Comparison of ENCODE assay signal across 32 cellular contexts in genomic region chr17:27754549-27754948, GRCh38. TPM values are rescaled to one million over a fixed set of nuclear protein-coding genes. Genes with fewer than 3 reads are reported as not detected.
"Had no signal": no experiment of that assay in that cellular context is flagged by ENCODE, and none has a peak within 500 bp of the region (broad histone marks: within the 10 kb centered on the region; RNA-seq: fewer than 3 reads in every experiment).

No MANE protein-coding gene starts in this region.

- H3K27me3 ChIP-seq: colonic mucosa, esophagus squamous epithelium, heart right ventricle, neutrophil, right lobe of liver, suprapubic skin, transverse colon, vagina had no signal

- H3K9me3 Mint-ChIP-seq: immature natural killer cell; memory B cell; mesothelial cell of epicardium; naive B cell; natural killer cell treated with Interleukin-12 subunit alpha and Interleukin-12 subunit beta and Interleukin-15 and Interleukin-18, amount 100 ng/mL, for 72 hours; neural crest cell; stimulated activated naive CD8-positive, alpha-beta T cell treated with anti-CD3 and anti-CD28 coated beads, Interleukin-15, amount 100 ng/mL, for 72 hours had no signal

- H3K27ac ChIP-seq: colonic mucosa, esophagus squamous epithelium, heart right ventricle, neutrophil, parathyroid adenoma, right lobe of liver, suprapubic skin, transverse colon, vagina had no signal

- H3K9me3 ChIP-seq: colonic mucosa, esophagus squamous epithelium, heart right ventricle, mucosa of descending colon, neutrophil, right lobe of liver, suprapubic skin, transverse colon, vagina had no signal

- H3K4me1 Mint-ChIP-seq: immature natural killer cell; memory B cell; mesothelial cell of epicardium; naive B cell; neural crest cell; stimulated activated naive CD8-positive, alpha-beta T cell treated with anti-CD3 and anti-CD28 coated beads, Interleukin-15, amount 100 ng/mL, for 72 hours had no signal

- FAIRE-seq: endometrium, small intestine had no signal

- H3K36me3 ChIP-seq: colonic mucosa, esophagus squamous epithelium, heart right ventricle, neutrophil, right lobe of liver, suprapubic skin, transverse colon, vagina had no signal

- ATAC-seq: heart right ventricle; mucosa of descending colon; natural killer cell treated with Interleukin-12 subunit alpha and Interleukin-12 subunit beta and Interleukin-15 and Interleukin-18, amount 100 ng/mL, for 72 hours; right lobe of liver; stimulated activated naive CD8-positive, alpha-beta T cell treated with anti-CD3 and anti-CD28 coated beads, Interleukin-15, amount 100 ng/mL, for 72 hours had no signal

- H3K27ac Mint-ChIP-seq: immature natural killer cell; memory B cell; mesothelial cell of epicardium; naive B cell; natural killer cell treated with Interleukin-12 subunit alpha and Interleukin-12 subunit beta and Interleukin-15 and Interleukin-18, amount 100 ng/mL, for 72 hours; progenitor cell of endocrine pancreas had no signal

- H3K4me1 ChIP-seq: colonic mucosa, heart right ventricle, parathyroid adenoma, right lobe of liver, transverse colon, vagina had no signal

- H3K79me2 ChIP-seq: parathyroid adenoma had no signal

- H3K9ac ChIP-seq: parathyroid adenoma had no signal

- H3K36me3 Mint-ChIP-seq: immature natural killer cell; memory B cell; mesothelial cell of epicardium; naive B cell; natural killer cell treated with Interleukin-12 subunit alpha and Interleukin-12 subunit beta and Interleukin-15 and Interleukin-18, amount 100 ng/mL, for 72 hours had no signal

- H3K4me3 ChIP-seq: colonic mucosa, esophagus squamous epithelium, heart right ventricle, lung, mucosa of descending colon, right lobe of liver, suprapubic skin, transverse colon, vagina had no signal

- DNase-seq: colonic mucosa; dermis blood vessel endothelial cell; effector memory CD4-positive, alpha-beta T cell; erythroblast; esophagus squamous epithelium; foreskin melanocyte; glutamatergic neuron; heart right ventricle; hypothalamus; immature natural killer cell; islet precursor cell; naive B cell; small intestine; stimulated activated CD4-positive, alpha-beta T cell treated with anti-CD3 and anti-CD28 coated beads, Interleukin-15, amount 100 ng/mL, for 24 hours; stimulated activated CD4-positive, alpha-beta T cell treated with anti-CD3 and anti-CD28 coated beads, Interleukin-4, amount 100 ng/mL, for 1 hour; stimulated activated CD8-positive, alpha-beta memory T cell treated with anti-CD3 and anti-CD28 coated beads, Interleukin-4, amount 100 ng/mL, for 48 hours; stimulated activated naive CD4-positive, alpha-beta T cell; stimulated activated naive CD8-positive, alpha-beta T cell treated with anti-CD3 and anti-CD28 coated beads, Interleukin-15, amount 100 ng/mL, for 72 hours; transverse colon had no signal

- H3K4me3 Mint-ChIP-seq: immature natural killer cell; memory B cell; mesothelial cell of epicardium; natural killer cell treated with Interleukin-12 subunit alpha and Interleukin-12 subunit beta and Interleukin-15 and Interleukin-18, amount 100 ng/mL, for 72 hours; neural crest cell; stimulated activated naive CD8-positive, alpha-beta T cell treated with anti-CD3 and anti-CD28 coated beads, Interleukin-15, amount 100 ng/mL, for 72 hours had no signal

- H2AFZ ChIP-seq: parathyroid adenoma had no signal

RNA-seq across cellular contexts. Expression of gene NOS2, which starts 45.8 kb away (rescaled TPM):
- total RNA-seq: natural killer cell treated with Interleukin-12 subunit alpha and Interleukin-12 subunit beta and Interleukin-15 and Interleukin-18, amount 100 ng/mL, for 72 hours; vagina had no signal
- polyA plus RNA-seq: immature natural killer cell had no signal
